In the genomic region with DNA sequence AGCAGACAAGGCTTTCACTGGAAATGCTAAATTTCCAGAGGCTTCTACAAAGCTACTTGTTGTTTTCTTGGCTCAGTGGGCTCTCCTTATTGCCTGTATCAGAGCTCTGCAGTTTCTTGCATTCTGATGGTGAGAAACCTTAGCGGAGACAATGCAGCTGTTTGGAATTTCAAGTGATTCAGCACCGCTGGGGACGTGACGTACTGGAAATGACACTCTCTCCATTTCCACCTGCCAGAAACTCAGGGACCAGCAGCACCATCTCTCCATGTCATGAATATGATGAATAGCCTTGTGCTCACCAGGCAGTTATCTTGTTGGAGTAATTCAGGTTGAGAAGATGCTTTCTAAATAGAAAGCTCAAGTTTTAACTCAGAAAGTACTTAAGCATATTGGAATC, we compare ENCODE assay signal across 28 cellular contexts.
"Had no signal": no experiment of that assay in that cellular context is flagged by ENCODE, and none has a peak within 500 bp of the region (broad histone marks: within the 10 kb centered on the region; RNA-seq: fewer than 3 reads in every experiment).

No MANE protein-coding gene starts in this region.

- H3K27me3 Mint-ChIP-seq: naive thymus-derived CD4-positive, alpha-beta T cell; progenitor cell of endocrine pancreas; stimulated activated naive B cell treated with anti-CD40 and anti-IgM and Interleukin-4, amounts not matched to agents 10 μg/mL and 1 μg/mL and 100 μg/mL, for 72 hours; stimulated activated naive CD8-positive, alpha-beta T cell treated with anti-CD3 and anti-CD28 coated beads, Interleukin-15, Interleukin-2, amounts not matched to agents 100 ng/mL and 50 ng/mL, for 24 hours; type B pancreatic cell had no signal

- H3K4me1 ChIP-seq: parathyroid adenoma, psoas muscle, right lobe of liver, sigmoid colon, stomach, thyroid gland, tibial nerve, upper lobe of right lung, uterus had no signal

- H3K4me1 Mint-ChIP-seq: naive thymus-derived CD4-positive, alpha-beta T cell; natural killer cell; nephron; stimulated activated effector memory CD8-positive, alpha-beta T cell treated with anti-CD3 and anti-CD28 coated beads, Interleukin-12 subunit alpha, Interleukin-12 subunit beta, amount 100 ng/mL, for 72 hours; stimulated activated naive B cell treated with anti-CD40 and anti-IgM and Interleukin-4, amounts not matched to agents 10 μg/mL and 1 μg/mL and 100 μg/mL, for 72 hours had no signal

- FAIRE-seq: small intestine had no signal

- H3K27ac ChIP-seq: ovary, parathyroid adenoma, psoas muscle, right lobe of liver, sigmoid colon, stomach, thoracic aorta, thyroid gland, tibial nerve, upper lobe of right lung, uterus had no signal

- DNase-seq: naive thymus-derived CD4-positive, alpha-beta T cell; natural killer cell; occipital lobe; ovary; posterior cingulate gyrus; psoas muscle; right cardiac atrium; right lobe of liver; sigmoid colon; small intestine; stimulated activated CD4-positive, alpha-beta T cell treated with anti-CD3 and anti-CD28 coated beads, Interleukin-15, amount 100 ng/mL, for 24 hours; stimulated activated CD4-positive, alpha-beta T cell treated with anti-CD3 and anti-CD28 coated beads, Interleukin-2, amount 100 ng/mL, for 24 hours; stimulated activated CD4-positive, alpha-beta T cell treated with anti-CD3 and anti-CD28 coated beads, Interleukin-2, amount 100 ng/mL, for 48 hours; stimulated activated CD4-positive, alpha-beta T cell treated with anti-CD3 and anti-CD28 coated beads, Interleukin-4, amount 100 ng/mL, for 24 hours; stimulated activated naive B cell treated with anti-CD40 and anti-IgM and Interleukin-4, amounts not matched to agents 10 μg/mL and 1 μg/mL and 100 μg/mL, for 72 hours; stimulated activated naive CD4-positive, alpha-beta T cell treated with Interleukin-2 at 50 U/mL for 16 hours; stomach; thyroid gland; upper lobe of right lung; uterus had no signal

- H3K36me3 ChIP-seq: ovary, right lobe of liver, sigmoid colon, stomach, thoracic aorta, thyroid gland, tibial nerve, upper lobe of right lung, uterus had no signal

- H3K27ac Mint-ChIP-seq: naive thymus-derived CD4-positive, alpha-beta T cell; natural killer cell; nephron; progenitor cell of endocrine pancreas; stimulated activated effector memory CD8-positive, alpha-beta T cell treated with anti-CD3 and anti-CD28 coated beads, Interleukin-12 subunit alpha, Interleukin-12 subunit beta, amount 100 ng/mL, for 72 hours; stimulated activated naive B cell treated with anti-CD40 and anti-IgM and Interleukin-4, amounts not matched to agents 10 μg/mL and 1 μg/mL and 100 μg/mL, for 72 hours; stimulated activated naive CD8-positive, alpha-beta T cell treated with anti-CD3 and anti-CD28 coated beads, Interleukin-15, Interleukin-2, amounts not matched to agents 100 ng/mL and 50 ng/mL, for 24 hours; type B pancreatic cell had no signal

- H3K79me2 ChIP-seq: parathyroid adenoma had no signal

- H3K9me3 Mint-ChIP-seq: type B pancreatic cell had no signal

- H3K27me3 ChIP-seq: ovary, right lobe of liver, sigmoid colon, stomach, thyroid gland, tibial nerve, upper lobe of right lung, uterus had no signal

- H3K9ac ChIP-seq: parathyroid adenoma had no signal

- H3K4me3 Mint-ChIP-seq: naive thymus-derived CD4-positive, alpha-beta T cell; natural killer cell; nephron; stimulated activated effector memory CD8-positive, alpha-beta T cell treated with anti-CD3 and anti-CD28 coated beads, Interleukin-12 subunit alpha, Interleukin-12 subunit beta, amount 100 ng/mL, for 72 hours; stimulated activated naive B cell treated with anti-CD40 and anti-IgM and Interleukin-4, amounts not matched to agents 10 μg/mL and 1 μg/mL and 100 μg/mL, for 72 hours; stimulated activated naive CD8-positive, alpha-beta T cell treated with anti-CD3 and anti-CD28 coated beads, Interleukin-15, Interleukin-2, amounts not matched to agents 100 ng/mL and 50 ng/mL, for 24 hours; type B pancreatic cell had no signal

- H3K4me3 ChIP-seq: ovary, psoas muscle, right lobe of liver, sigmoid colon, stomach, thoracic aorta, thyroid gland, tibial nerve, upper lobe of right lung, uterus had no signal

- H2AFZ ChIP-seq: parathyroid adenoma had no signal

- ATAC-seq: naive thymus-derived CD4-positive, alpha-beta T cell; natural killer cell; psoas muscle; right cardiac atrium; right lobe of liver; stimulated activated effector memory CD8-positive, alpha-beta T cell treated with anti-CD3 and anti-CD28 coated beads, Interleukin-12 subunit alpha, Interleukin-12 subunit beta, amount 100 ng/mL, for 72 hours; stimulated activated naive B cell treated with anti-CD40 and anti-IgM and Interleukin-4, amounts not matched to agents 10 μg/mL and 1 μg/mL and 100 μg/mL, for 72 hours; upper lobe of right lung had no signal

- H3K9me3 ChIP-seq: ovary, right lobe of liver, sigmoid colon, stomach, thyroid gland, upper lobe of right lung, uterus had no signal

- H3K36me3 Mint-ChIP-seq: naive thymus-derived CD4-positive, alpha-beta T cell; natural killer cell; stimulated activated effector memory CD8-positive, alpha-beta T cell treated with anti-CD3 and anti-CD28 coated beads, Interleukin-12 subunit alpha, Interleukin-12 subunit beta, amount 100 ng/mL, for 72 hours; stimulated activated naive B cell treated with anti-CD40 and anti-IgM and Interleukin-4, amounts not matched to agents 10 μg/mL and 1 μg/mL and 100 μg/mL, for 72 hours; type B pancreatic cell had no signal
